ENCODE assay signal across 9 cellular contexts in genomic region chr10:99733366-99733765, GRCh38. TPM values are rescaled to one million over a fixed set of nuclear protein-coding genes. Genes with fewer than 3 reads are reported as not detected.
DNase-seq lines count a peak whose midpoint lies in the region; ATAC-seq and TF ChIP-seq lines count a peak whose summit lies in the region.
"Had no signal": no experiment of that assay in that cellular context is flagged by ENCODE, and none has a peak within 500 bp of the region (broad histone marks: within the 10 kb centered on the region; RNA-seq: fewer than 3 reads in every experiment).

No MANE protein-coding gene starts in this region.

- H3K4me1 ChIP-seq in cardiac muscle cell (ENCODE audit: low read depth) (peaks cover 15% of the 10 kb centered on the region), RWPE2 (ENCODE audit: insufficient read depth, poor library complexity, severe bottlenecking) (peaks cover 12% of the 10 kb centered on the region), thyroid gland (peaks cover 6 to 13% of the 10 kb centered on the region in 2 donors)

- H3K9me3 ChIP-seq in cardiac muscle cell (ENCODE audit: low read depth) (no peaks in the 10 kb centered on the region), RWPE2 (ENCODE audit: severe bottlenecking) (no peaks in the 10 kb centered on the region), thyroid gland (no peaks in the 10 kb centered on the region)
- H3K9me3 ChIP-seq: pancreas had no signal

- DNase-seq in cardiac muscle cell (ENCODE audit: low read depth in 1 of 2, low spot score in 1 of 2) (peak in 1 of 2 donors; percentile 3), Right ventricle myocardium superior (no peak), RWPE2 (ENCODE audit: low spot score) (no peak), fibroblast of pulmonary artery (ENCODE audit: low read depth) (no peak), thyroid gland (peak; percentile 76 to 77), EL (no peak)

- ATAC-seq in Right ventricle myocardium superior (ENCODE audit: poor library complexity) (no peak), RWPE2 (ENCODE audit: low read depth) (no peak), GM21423 (IDR thresholded peaks at IDR 0.05; ENCODE audit: unreplicated experiment) (no peak), GM21737 (IDR thresholded peaks at IDR 0.05; ENCODE audit: unreplicated experiment) (no peak)

- peaks cover 19% of the 10 kb centered on the region for H3K36me3 ChIP-seq in cardiac muscle cell
- H3K36me3 ChIP-seq in RWPE2 (ENCODE audit: low read depth), result peaks cover 38% of the 10 kb centered on the region
- H3K36me3 ChIP-seq in thyroid gland, result peaks cover 5 to 18% of the 10 kb centered on the region in 2 donors
- H3K36me3 ChIP-seq: pancreas had no signal

- intact Hi-C loops in Right ventricle myocardium superior (cut with DNase I) (no loop called here), thyroid gland (cut with DNase I) (no loop called here)

- WGBS in thyroid gland, 2 donors, result 38 to 49% methylated on average over 8 of the region's 8 CpGs

- H3K27me3 ChIP-seq in cardiac muscle cell, result no peaks in the 10 kb centered on the region
- no peaks in the 10 kb centered on the region for H3K27me3 ChIP-seq in RWPE2 (ENCODE audit: insufficient read depth, poor library complexity, severe bottlenecking)
- H3K27me3 ChIP-seq in thyroid gland, result no peaks in the 10 kb centered on the region
- H3K27me3 ChIP-seq: pancreas had no signal

- peak overlapping the region; percentile 49 for H3K4me3 ChIP-seq in cardiac muscle cell
- peak overlapping the region; percentile 53 for H3K4me3 ChIP-seq in RWPE2 (ENCODE audit: severe bottlenecking)
- peak overlapping the region; percentile 93 for H3K4me3 ChIP-seq in fibroblast of pulmonary artery (replicated peaks; ENCODE audit: low read depth, low read length)
- H3K4me3 ChIP-seq in thyroid gland (replicated peaks in 1 of 3), result peak overlapping the region in 1 of 3 donors; percentile 86

- no peak for TF ChIP-seq POLR2A in thyroid gland (IDR thresholded peaks at IDR 0.05)

- no peak for TF ChIP-seq CTCF in cardiac muscle cell (IDR thresholded peaks at IDR 0.05; ENCODE audit: low read depth, low read length)
- no peak for TF ChIP-seq CTCF in RWPE2 (IDR thresholded peaks at IDR 0.05; ENCODE audit: poor library complexity, severe bottlenecking)
- no peak for TF ChIP-seq CTCF in fibroblast of pulmonary artery (IDR thresholded peaks at IDR 0.05; ENCODE audit: low read length, missing control alignments)
- TF ChIP-seq CTCF in thyroid gland (IDR thresholded peaks at IDR 0.05), result no peak

- no peak overlapping the region for H3K27ac ChIP-seq in cardiac muscle cell
- H3K27ac ChIP-seq in RWPE2 (ENCODE audit: poor library complexity, severe bottlenecking), result peak overlapping the region; percentile 82
- peak overlapping the region; percentile 27 to 62 (median 37) for H3K27ac ChIP-seq in thyroid gland

RNA-seq across cellular contexts. Expression of gene CUTC, which starts 1.3 kb away (rescaled TPM):
- total RNA-seq in cardiac muscle cell, result 25.9 and 52.0 TPM in 2 replicates
- 33.7 and 47.6 TPM in 2 replicates for polyA plus RNA-seq in cardiac muscle cell
- 37.2 TPM for total RNA-seq in Right ventricle myocardium superior
- total RNA-seq in thyroid gland, result 10 to 100 TPM; 18.6 to 25.7 (median 20.7) TPM

RNA-seq across cellular contexts. Expression of gene COX15, which starts 1.4 kb away (rescaled TPM):
- 32.2 and 33.8 TPM in 2 replicates for total RNA-seq in cardiac muscle cell
- polyA plus RNA-seq in cardiac muscle cell, result 33.0 and 44.1 TPM in 2 replicates
- total RNA-seq in Right ventricle myocardium superior, result 32.4 TPM
- 10 to 100 TPM; 30.3 to 63.9 (median 41.0) TPM for total RNA-seq in thyroid gland

RNA-seq across cellular contexts. Expression of gene ABCC2, which starts 49.1 kb away (rescaled TPM):
- total RNA-seq in cardiac muscle cell (0.07 and 0.86 TPM in 2 replicates), Right ventricle myocardium superior (0.67 TPM), thyroid gland (1 to 10 TPM in 3 of 4 donors, under 1 TPM in 1; 0.67 to 5.1 (median 1.1) TPM)
- polyA plus RNA-seq in cardiac muscle cell, result 0.12 and 0.92 TPM in 2 replicates

Comparison
In these comparisons a context has a peak if more than half of its experiments do, and no peak if none do; other contexts are left out.
1. DNase-seq: peak in thyroid gland (2 of 2); none in Right ventricle myocardium superior (single experiment), RWPE2 (single experiment), fibroblast of pulmonary artery (single experiment) and EL (single experiment).